In the genomic region with DNA sequence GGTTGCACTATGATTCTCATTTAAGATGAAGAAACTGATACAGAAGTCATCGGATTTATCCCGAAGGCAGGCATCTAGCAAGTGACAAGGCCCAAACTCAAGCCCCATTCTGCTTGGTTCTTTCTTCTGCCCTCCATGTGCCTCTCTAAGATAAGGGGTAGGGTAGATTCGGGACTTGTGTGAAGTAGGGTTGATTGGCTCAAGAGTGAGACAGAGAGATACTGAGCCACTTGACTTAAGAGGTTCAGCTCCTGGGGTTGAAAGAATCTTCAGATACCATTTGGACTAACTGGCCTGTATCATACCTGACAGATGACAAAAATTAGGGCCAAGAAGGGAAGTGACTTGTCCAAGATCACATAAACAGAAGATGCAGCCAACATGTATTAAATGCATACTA, we compare ENCODE assay signal across 8 cellular contexts. TPM values are rescaled to one million over a fixed set of nuclear protein-coding genes. Genes with fewer than 3 reads are reported as not detected.
DNase-seq lines count a peak whose midpoint lies in the region; TF ChIP-seq lines count a peak whose summit lies in the region.

No MANE protein-coding gene starts in this region.

- peak overlapping the region in 2 of 3 donors; percentile 75 to 86 for H3K27ac ChIP-seq in thyroid gland

- no peaks in the 10 kb centered on the region for H3K27me3 ChIP-seq in kidney epithelial cell (ENCODE audit: control insufficient read depth, insufficient read depth, low read length)
- H3K27me3 ChIP-seq in thyroid gland = no peaks in the 10 kb centered on the region

- DNase-seq in activated CD4-positive, alpha-beta T cell treated with anti-CD3 and anti-CD28 coated beads, Interleukin-2, amount 10 ng/mL, durations not matched to agents 7 days and 5 days = no peak
- DNase-seq in activated CD4-positive, alpha-beta T cell treated with anti-CD3 and anti-CD28 coated beads for 48 hours = no peak
- DNase-seq in kidney epithelial cell (ENCODE audit: low read depth) (no peak), thyroid gland (no peak), NCI-H524 treated with DMSO at 0.1 percent for 48 hours (lab: John Stamatoyannopoulos, UW) (no peak), dedifferentiated amniotic fluid mesenchymal stem cell (ENCODE audit: extremely low spot score) (no peak), NCI-H510A (lab: John Stamatoyannopoulos, UW) (no peak)

- POLR2A ChIA-PET in activated CD4-positive, alpha-beta T cell treated with anti-CD3 and anti-CD28 coated beads, Interleukin-2, amount 10 ng/mL, durations not matched to agents 7 days and 5 days (lab: Charles Lee) = no interaction called here

- no peaks in the 10 kb centered on the region for H3K27me3 Mint-ChIP-seq in activated CD4-positive, alpha-beta T cell treated with anti-CD3 and anti-CD28 coated beads, Interleukin-2, amount 10 ng/mL, durations not matched to agents 7 days and 5 days
- no peaks in the 10 kb centered on the region for H3K27me3 Mint-ChIP-seq in activated naive CD8-positive, alpha-beta T cell

- H3K27ac Mint-ChIP-seq in activated CD4-positive, alpha-beta T cell treated with anti-CD3 and anti-CD28 coated beads, Interleukin-2, amount 10 ng/mL, durations not matched to agents 7 days and 5 days = peak overlapping the region; percentile 95
- H3K27ac Mint-ChIP-seq in activated naive CD8-positive, alpha-beta T cell = peak overlapping the region; percentile 97

- H3K36me3 ChIP-seq in kidney epithelial cell (ENCODE audit: control insufficient read depth, insufficient read depth, low read length) (no peaks in the 10 kb centered on the region), thyroid gland (peaks cover 7 to 11% of the 10 kb centered on the region in 2 donors)

- H3K9me3 Mint-ChIP-seq in activated CD4-positive, alpha-beta T cell treated with anti-CD3 and anti-CD28 coated beads, Interleukin-2, amount 10 ng/mL, durations not matched to agents 7 days and 5 days = no peaks in the 10 kb centered on the region
- H3K9me3 Mint-ChIP-seq in activated naive CD8-positive, alpha-beta T cell (ENCODE audit: low read depth) = no peaks in the 10 kb centered on the region

- peaks cover 22 to 48% of the 10 kb centered on the region in 2 donors for H3K4me1 ChIP-seq in thyroid gland

- intact Hi-C loops in thyroid gland (cut with DNase I) = loop anchor here (5.0 to 10.0 kb wide), 2 partner anchors 38 to 215 kb away; partner anchors contain the start of gene DCP1A

- CTCF ChIA-PET in activated CD4-positive, alpha-beta T cell treated with anti-CD3 and anti-CD28 coated beads, Interleukin-2, amount 10 ng/mL, durations not matched to agents 7 days and 5 days (lab: Charles Lee) = interaction anchor here (1.7 to 2.7 kb wide), 3 partner anchors 9 to 19 kb away, joined by 7 to 11 read pairs (median 8); no protein-coding TSS in a partner anchor

- H3K4me3 Mint-ChIP-seq in activated CD4-positive, alpha-beta T cell treated with anti-CD3 and anti-CD28 coated beads, Interleukin-2, amount 10 ng/mL, durations not matched to agents 7 days and 5 days = peak overlapping the region; percentile 85
- peak overlapping the region; percentile 95 for H3K4me3 Mint-ChIP-seq in activated naive CD8-positive, alpha-beta T cell

- peak overlapping the region; percentile 94 for H3K4me3 ChIP-seq in kidney epithelial cell (ENCODE audit: low read depth, low read length)
- peak overlapping the region in 1 of 3 donors; percentile 64 for H3K4me3 ChIP-seq in thyroid gland (replicated peaks in 1 of 3)

- WGBS in thyroid gland, 2 donors = 65 to 75% methylated on average over 3 of the region's 3 CpGs

- TF ChIP-seq POLR2A in thyroid gland (IDR thresholded peaks at IDR 0.05) = no peak

- TF ChIP-seq CTCF in kidney epithelial cell (IDR thresholded peaks at IDR 0.05; ENCODE audit: insufficient read depth, low read length, poor library complexity, severe bottlenecking) = no peak
- TF ChIP-seq CTCF in thyroid gland (IDR thresholded peaks at IDR 0.05) = no peak

- H3K4me1 Mint-ChIP-seq in activated CD4-positive, alpha-beta T cell treated with anti-CD3 and anti-CD28 coated beads, Interleukin-2, amount 10 ng/mL, durations not matched to agents 7 days and 5 days = peaks cover 29% of the 10 kb centered on the region
- H3K4me1 Mint-ChIP-seq in activated naive CD8-positive, alpha-beta T cell (ENCODE audit: low read depth) = peaks cover 28% of the 10 kb centered on the region

- no peaks in the 10 kb centered on the region for H3K9me3 ChIP-seq in thyroid gland

- H3K36me3 Mint-ChIP-seq in activated CD4-positive, alpha-beta T cell treated with anti-CD3 and anti-CD28 coated beads, Interleukin-2, amount 10 ng/mL, durations not matched to agents 7 days and 5 days (ENCODE audit: low read depth) = peaks cover 19% of the 10 kb centered on the region
- H3K36me3 Mint-ChIP-seq in activated naive CD8-positive, alpha-beta T cell = peaks cover 4% of the 10 kb centered on the region

RNA-seq across cellular contexts. Expression of gene RFT1, which starts 0.9 kb away (rescaled TPM):
- total RNA-seq in activated CD4-positive, alpha-beta T cell treated with anti-CD3 and anti-CD28 coated beads, Interleukin-2, amount 10 ng/mL, durations not matched to agents 7 days and 5 days = 10 to 100 TPM; 33.3 to 34.1 TPM
- total RNA-seq in kidney epithelial cell (18.6 and 20.3 TPM in 2 replicates), thyroid gland (10 to 100 TPM; 14.4 to 17.7 (median 16.2) TPM)

RNA-seq across cellular contexts. Expression of gene PRKCD, which starts 31.7 kb away (rescaled TPM):
- total RNA-seq in activated CD4-positive, alpha-beta T cell treated with anti-CD3 and anti-CD28 coated beads, Interleukin-2, amount 10 ng/mL, durations not matched to agents 7 days and 5 days = 10 to 100 TPM; 19.9 to 23.5 TPM
- total RNA-seq in kidney epithelial cell (6.9 and 10.1 TPM in 2 replicates), thyroid gland (100 to 1,000 TPM in 1 of 4 donors, 10 to 100 TPM in 3; 32.0 to 154 (median 71.4) TPM)
